In the genomic region with DNA sequence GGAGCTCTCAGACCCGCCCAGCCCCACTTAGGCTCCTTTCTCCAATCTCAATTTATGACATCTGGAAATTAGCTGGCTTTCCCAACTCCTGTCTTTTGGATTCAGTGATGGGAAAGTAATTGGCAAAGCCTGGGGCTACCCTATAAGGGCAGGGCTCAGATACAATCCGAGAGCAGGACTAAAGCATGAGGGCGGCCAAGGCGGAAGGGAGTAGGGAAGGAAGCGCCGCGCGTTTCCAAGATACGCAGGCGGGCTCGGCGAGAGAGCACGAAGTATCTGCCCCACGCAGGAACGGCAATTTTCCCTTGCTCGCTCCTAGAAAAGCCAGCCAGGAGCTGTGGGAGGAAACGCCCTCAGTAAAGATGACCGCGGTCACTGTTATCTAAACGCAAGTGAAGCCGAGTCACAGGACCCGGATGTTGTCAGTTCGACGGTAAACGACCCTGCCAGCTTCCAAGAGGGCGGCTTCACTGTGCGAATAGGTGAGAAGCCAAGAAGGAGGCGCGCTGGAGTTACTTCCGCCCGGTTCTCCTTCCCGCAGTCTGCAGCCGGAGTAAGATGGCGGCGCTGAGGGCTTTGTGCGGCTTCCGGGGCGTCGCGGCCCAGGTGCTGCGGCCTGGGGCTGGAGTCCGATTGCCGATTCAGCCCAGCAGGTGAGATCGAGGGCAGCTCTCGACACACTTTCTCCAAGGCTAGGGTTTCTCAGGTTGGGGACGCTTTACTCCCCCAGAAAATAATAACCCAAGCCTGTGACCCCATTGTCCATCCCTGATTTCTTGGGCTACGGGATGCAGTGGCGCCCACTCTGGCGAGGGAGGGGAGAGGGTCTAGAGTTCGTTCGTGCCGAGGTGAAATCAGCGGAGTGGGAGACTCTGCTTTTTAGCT, we compare ENCODE assay signal across 8 cellular contexts. TPM values are rescaled to one million over a fixed set of nuclear protein-coding genes. Genes with fewer than 3 reads are reported as not detected.
DNase-seq lines count a peak whose midpoint lies in the region; ATAC-seq and TF ChIP-seq lines count a peak whose summit lies in the region.

A gene (plus strand): TSS at position 540 of the 885 bp plus-strand sequence. CDS start 19 bp downstream, at position 559.

- ATAC-seq in GM21723 (IDR thresholded peaks at IDR 0.05; ENCODE audit: unreplicated experiment): peak; percentile 95

- H3K36me3 Mint-ChIP-seq in activated T-cell treated with anti-CD3 and anti-CD28 coated beads, Interleukin-2, amount 50 U/mL, for 24 hours (ENCODE audit: low read depth): peaks cover 45% of the 10 kb centered on the region

- no peaks in the 10 kb centered on the region for H3K27me3 Mint-ChIP-seq in activated T-cell treated with anti-CD3 and anti-CD28 coated beads, Interleukin-2, amount 50 U/mL, for 24 hours

- no peaks in the 10 kb centered on the region for H3K9me3 Mint-ChIP-seq in activated T-cell treated with anti-CD3 and anti-CD28 coated beads, Interleukin-2, amount 50 U/mL, for 24 hours

- TF ChIP-seq POLR2A in erythroblast (IDR thresholded peaks at IDR 0.05; ENCODE audit: low read length): peak; percentile 95

- H3K4me3 ChIP-seq in mucosa of rectum (ENCODE audit: low read length in 2 of 2): peak within 1 kb of the TSS; percentile 80 to 99

- H3K4me1 ChIP-seq in mucosa of rectum (ENCODE audit: control insufficient read depth in 2 of 2, insufficient read depth in 2 of 2, low read length in 2 of 2): peaks cover 35 to 37% of the 10 kb centered on the region in 2 donors

- no peaks in the 10 kb centered on the region for H3K27me3 ChIP-seq in mucosa of rectum (ENCODE audit: control insufficient read depth in 2 of 2, insufficient read depth in 2 of 2, low read length in 2 of 2)

- peak within 1 kb of the TSS; percentile 84 to 100 for H3K9ac ChIP-seq in mucosa of rectum (ENCODE audit: low read depth in 1 of 2, low read length in 2 of 2)

- peak within 1 kb of the TSS; percentile 93 for H3K4me3 Mint-ChIP-seq in activated T-cell treated with anti-CD3 and anti-CD28 coated beads, Interleukin-2, amount 50 U/mL, for 24 hours

- H3K27ac ChIP-seq in mucosa of rectum (ENCODE audit: low read depth in 2 of 2, low read length in 2 of 2): peak within 1 kb of the TSS; percentile 96 to 97

- no peaks in the 10 kb centered on the region for H3K9me3 ChIP-seq in mucosa of rectum (ENCODE audit: control insufficient read depth in 2 of 2, low read length in 2 of 2)

- H3K36me3 ChIP-seq in mucosa of rectum (ENCODE audit: control insufficient read depth in 2 of 2, insufficient read depth in 2 of 2, low read length in 2 of 2): peaks cover 19 to 34% of the 10 kb centered on the region in 2 donors

- peak; percentile 98 for DNase-seq in DMS79 treated with DMSO at 0.1 percent for 48 hours (lab: John Stamatoyannopoulos, UW)
- DNase-seq in KG1 (lab: John Stamatoyannopoulos, UW): peak; percentile 96
- DNase-seq in activated T-cell treated with anti-CD3 and anti-CD28 coated beads, Interleukin-2, amount 50 U/mL, for 24 hours: peak; percentile 91
- peak; percentile 99 for DNase-seq in erythroblast (lab: John Stamatoyannopoulos, UW)
- DNase-seq in stimulated activated CD8-positive, alpha-beta memory T cell treated with anti-CD3 and anti-CD28 coated beads, Interleukin-4, amount 100 ng/mL, for 48 hours: peak; percentile 95

- H3K4me1 Mint-ChIP-seq in activated T-cell treated with anti-CD3 and anti-CD28 coated beads, Interleukin-2, amount 50 U/mL, for 24 hours (ENCODE audit: low read depth): peaks cover 60% of the 10 kb centered on the region

- H3K27ac Mint-ChIP-seq in activated T-cell treated with anti-CD3 and anti-CD28 coated beads, Interleukin-2, amount 50 U/mL, for 24 hours: peak within 1 kb of the TSS; percentile 96

TF ChIP-seq in PFSK-1, 5 proteins besides CTCF, POLR2A, EP300 and RAD21:
- TF ChIP-seq TAF1 (IDR thresholded peaks at IDR 0.05; ENCODE audit: borderline replicate concordance, insufficient read depth, low read length) (peak; percentile 100), SIN3A (IDR thresholded peaks at IDR 0.05; ENCODE audit: borderline replicate concordance, insufficient read depth, low read length) (no peak), POLR2AphosphoS5 (IDR thresholded peaks at IDR 0.05; ENCODE audit: low read depth, low read length) (peak; percentile 93), FOXP2 (optimal IDR thresholded peaks at IDR 0.05; ENCODE audit: borderline replicate concordance, extremely low read depth, extremely low read length, insufficient read depth) (no peak)
- TF ChIP-seq, protein P1, sequence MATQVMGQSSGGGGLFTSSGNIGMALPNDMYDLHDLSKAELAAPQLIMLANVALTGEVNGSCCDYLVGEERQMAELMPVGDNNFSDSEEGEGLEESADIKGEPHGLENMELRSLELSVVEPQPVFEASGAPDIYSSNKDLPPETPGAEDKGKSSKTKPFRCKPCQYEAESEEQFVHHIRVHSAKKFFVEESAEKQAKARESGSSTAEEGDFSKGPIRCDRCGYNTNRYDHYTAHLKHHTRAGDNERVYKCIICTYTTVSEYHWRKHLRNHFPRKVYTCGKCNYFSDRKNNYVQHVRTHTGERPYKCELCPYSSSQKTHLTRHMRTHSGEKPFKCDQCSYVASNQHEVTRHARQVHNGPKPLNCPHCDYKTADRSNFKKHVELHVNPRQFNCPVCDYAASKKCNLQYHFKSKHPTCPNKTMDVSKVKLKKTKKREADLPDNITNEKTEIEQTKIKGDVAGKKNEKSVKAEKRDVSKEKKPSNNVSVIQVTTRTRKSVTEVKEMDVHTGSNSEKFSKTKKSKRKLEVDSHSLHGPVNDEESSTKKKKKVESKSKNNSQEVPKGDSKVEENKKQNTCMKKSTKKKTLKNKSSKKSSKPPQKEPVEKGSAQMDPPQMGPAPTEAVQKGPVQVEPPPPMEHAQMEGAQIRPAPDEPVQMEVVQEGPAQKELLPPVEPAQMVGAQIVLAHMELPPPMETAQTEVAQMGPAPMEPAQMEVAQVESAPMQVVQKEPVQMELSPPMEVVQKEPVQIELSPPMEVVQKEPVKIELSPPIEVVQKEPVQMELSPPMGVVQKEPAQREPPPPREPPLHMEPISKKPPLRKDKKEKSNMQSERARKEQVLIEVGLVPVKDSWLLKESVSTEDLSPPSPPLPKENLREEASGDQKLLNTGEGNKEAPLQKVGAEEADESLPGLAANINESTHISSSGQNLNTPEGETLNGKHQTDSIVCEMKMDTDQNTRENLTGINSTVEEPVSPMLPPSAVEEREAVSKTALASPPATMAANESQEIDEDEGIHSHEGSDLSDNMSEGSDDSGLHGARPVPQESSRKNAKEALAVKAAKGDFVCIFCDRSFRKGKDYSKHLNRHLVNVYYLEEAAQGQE (IDR thresholded peaks at IDR 0.05; ENCODE audit: insufficient read depth in 1 of 2, low read depth in 2 of 2, low read length in 2 of 2): peak in 1 of 2 experiments; percentile 57; a peak in 2 of 4 replicates

RNA-seq across cellular contexts. Expression of the gene that starts here (rescaled TPM):
- 204 TPM for polyA plus RNA-seq in PFSK-1 (2012; ENCODE audit: insufficient read length, low read depth)

Comparison
In these comparisons a context has a peak if more than half of its experiments do, and no peak if none do; other contexts are left out.
1. Peak in every context shown above with its lines: DNase-seq, ATAC-seq, H3K4me3 ChIP-seq and H3K27ac ChIP-seq.